ENCODE assay signal across 8 cellular contexts in genomic region chr19:18300930-18301717, GRCh38. TPM values are rescaled to one million over a fixed set of nuclear protein-coding genes. Genes with fewer than 3 reads are reported as not detected.
DNase-seq lines count a peak whose midpoint lies in the region; ATAC-seq and TF ChIP-seq lines count a peak whose summit lies in the region.

No MANE protein-coding gene starts in this region.

- H3K4me3 ChIP-seq in PC-9 = no peak overlapping the region

- no peak overlapping the region for H2BK12ac ChIP-seq in H9 (ENCODE audit: insufficient read length, low read depth, low read length)

- H3K4me1 ChIP-seq in PC-9 (replicated peaks; ENCODE audit: insufficient read depth) (peaks cover 56% of the 10 kb centered on the region), H9 (ENCODE audit: insufficient read depth, low read length) (peaks cover 5% of the 10 kb centered on the region; the same call in 1 of the 2 replicates)

- peaks cover 3% of the 10 kb centered on the region for H3K23me2 ChIP-seq in H9 (ENCODE audit: insufficient read length, low read depth, low read length, poor library complexity, severe bottlenecking)

- H3K79me1 ChIP-seq in H9 (ENCODE audit: insufficient read depth, low read depth, low read length, poor library complexity, severe bottlenecking) = no peaks in the 10 kb centered on the region

- BruUV-seq in PC-9 (replicated peaks; lab: Mats Ljungman, UMichigan) = no TSS peak

- H4K8ac ChIP-seq in H9 (replicated peaks; ENCODE audit: insufficient read length, low read depth, low read length) = no peak overlapping the region

- no peak overlapping the region for H3K18ac ChIP-seq in H9 (ENCODE audit: insufficient read length, low read depth, low read length)

- intact Hi-C loops in PC-9 (cut with micrococcal nuclease; ENCODE audit: unreplicated experiment) = no loop called here

- no peak overlapping the region for H4K5ac ChIP-seq in H9 (ENCODE audit: insufficient read length, low read depth, low read length)

- H3K27me3 ChIP-seq in PC-9 (ENCODE audit: insufficient read depth, low read depth) (no peaks in the 10 kb centered on the region), H9 (ENCODE audit: insufficient read depth, low read length) (no peaks in the 10 kb centered on the region)

- no peak overlapping the region for H3K4ac ChIP-seq in H9 (ENCODE audit: low read depth, low read length)

- no peak overlapping the region for H2BK20ac ChIP-seq in H9 (ENCODE audit: low read depth, low read length, poor library complexity, severe bottlenecking)

- H3K9me3 ChIP-seq in PC-9 (ENCODE audit: insufficient read depth, low read depth) (no peaks in the 10 kb centered on the region), H9 (ENCODE audit: control insufficient read depth, low read depth, low read length) (no peaks in the 10 kb centered on the region)

- H2AFZ ChIP-seq in PC-9 (no peak overlapping the region), H9 (ENCODE audit: low read length) (no peak overlapping the region)

- no peaks in the 10 kb centered on the region for H3K9me2 ChIP-seq in PC-9 (ENCODE audit: insufficient read depth)

- TF ChIP-seq CTCF in PC-9 (conservative IDR thresholded peaks at IDR 0.05) (no peak), H9 (conservative IDR thresholded peaks at IDR 0.05) (no peak)

- peaks cover 27% of the 10 kb centered on the region for H3K36me3 Mint-ChIP-seq in effector memory CD8-positive, alpha-beta T cell (ENCODE audit: insufficient read depth)
- H3K36me3 Mint-ChIP-seq in H9 (ENCODE audit: insufficient read depth in 1 of 3, low read depth in 3 of 3) = peaks cover 0 to 3% (median 0%) of the 10 kb centered on the region in 3 experiments; a peak in 2 of 7 replicates

- POLR2A ChIA-PET in PC-9 (lab: Charles Lee; ENCODE audit: unreplicated experiment) = interaction anchor here (0.6 to 1.3 kb wide), 4 partner anchors 8 to 21 kb away, joined by 3 to 9 read pairs (median 6); partner anchors contain the start of gene JUND

- H3K56ac ChIP-seq in H9 (ENCODE audit: insufficient read length, low read depth, low read length) = no peak overlapping the region

- no peaks in the 10 kb centered on the region; the same call in 1 of the 2 replicates for H3K79me2 ChIP-seq in PC-9 (ENCODE audit: low read depth)
- no peaks in the 10 kb centered on the region for H3K79me2 ChIP-seq in H9 (ENCODE audit: insufficient read depth, low read length)

- no peak overlapping the region for H3K9ac ChIP-seq in H9 (ENCODE audit: extremely low read depth, insufficient read length, low read length)

- H3K36me3 ChIP-seq in PC-9 (ENCODE audit: low read depth) = no peaks in the 10 kb centered on the region

- no peak overlapping the region for H2BK5ac ChIP-seq in H9 (ENCODE audit: insufficient read length, low read length)

- H3K4me2 ChIP-seq in PC-9 (peak overlapping the region; percentile 36), H9 (ENCODE audit: insufficient read depth, insufficient read length, low read length) (no peak overlapping the region)

- no peaks in the 10 kb centered on the region for H3K27me3 Mint-ChIP-seq in effector memory CD8-positive, alpha-beta T cell
- H3K27me3 Mint-ChIP-seq in H9 (ENCODE audit: low read depth) = no peaks in the 10 kb centered on the region; the same call in 1 of the 2 replicates

- H2BK120ac ChIP-seq in H9 (ENCODE audit: low read depth, low read length, poor library complexity, severe bottlenecking) = no peak overlapping the region

- H2AK5ac ChIP-seq in H9 (ENCODE audit: insufficient read length, low read length) = no peak overlapping the region

- H4K20me1 ChIP-seq in PC-9 (ENCODE audit: insufficient read depth) (no peaks in the 10 kb centered on the region), H9 (ENCODE audit: control insufficient read depth, insufficient read depth, insufficient read length) (no peaks in the 10 kb centered on the region)

- no peak overlapping the region for H3K23ac ChIP-seq in H9 (ENCODE audit: insufficient read length, low read depth, low read length)

- peaks cover 58% of the 10 kb centered on the region for H3F3A ChIP-seq in PC-9 (ENCODE audit: insufficient read depth, low read depth)

- H2BK15ac ChIP-seq in H9 (ENCODE audit: low read depth, low read length) = no peak overlapping the region

- H3K27ac ChIP-seq in PC-9 (peak overlapping the region; percentile 78), H9 (ENCODE audit: insufficient read length, low read depth, low read length) (no peak overlapping the region)

- DNase-seq in AG08396 (ENCODE audit: low spot score) = peak; percentile 86
- peak; percentile 87 to 92 for DNase-seq in PC-9
- DNase-seq in effector memory CD8-positive, alpha-beta T cell = no peak
- peak; percentile 98 for DNase-seq in myocyte (ENCODE audit: low read depth)
- DNase-seq in H9 = no peak
- DNase-seq in cerebellar cortex (ENCODE audit: low spot score) = no peak
- no peak for DNase-seq in activated CD4-positive, alpha-beta T cell treated with anti-CD3 and anti-CD28 coated beads for 4 hours

- no peak overlapping the region for H3K14ac ChIP-seq in H9 (ENCODE audit: insufficient read depth, low read length)

- no peaks in the 10 kb centered on the region for H3K9me3 Mint-ChIP-seq in effector memory CD8-positive, alpha-beta T cell
- H3K9me3 Mint-ChIP-seq in H9 = no peaks in the 10 kb centered on the region; a peak in 1 of 5 replicates

- no peak overlapping the region for H3T11ph ChIP-seq in H9 (ENCODE audit: low read length)

- no peak for ATAC-seq in effector memory CD8-positive, alpha-beta T cell (replicated peaks)
- no peak for ATAC-seq in GM19397 (IDR thresholded peaks at IDR 0.05; ENCODE audit: unreplicated experiment)

- peaks cover 24 to 26% of the 10 kb centered on the region in 2 donors for H3K4me1 Mint-ChIP-seq in effector memory CD8-positive, alpha-beta T cell (ENCODE audit: low read depth in 2 of 2)
- H3K4me1 Mint-ChIP-seq in H9 = peaks cover 25 to 33% of the 10 kb centered on the region in 2 experiments

- no peak overlapping the region for H3K4me3 Mint-ChIP-seq in effector memory CD8-positive, alpha-beta T cell
- no peak overlapping the region for H3K4me3 Mint-ChIP-seq in H9

- no peak overlapping the region for H4K91ac ChIP-seq in H9 (ENCODE audit: insufficient read length, low read depth, low read length)

- WGBS in H9 (ENCODE audit: extremely low coverage, insufficient read length, low lambda C conversion rate) = no CpG with 5 or more reads among the region's 18 CpGs

- peak overlapping the region; percentile 79 to 81 for H3K27ac Mint-ChIP-seq in effector memory CD8-positive, alpha-beta T cell
- H3K27ac Mint-ChIP-seq in H9 = peak overlapping the region in 1 of 3 experiments; percentile 61; a peak in 1 of 7 replicates

- CTCF ChIA-PET in PC-9 (lab: Charles Lee) = interaction anchor here (0.6 to 1.1 kb wide), 3 partner anchors 22 to 118 kb away, joined by 3 to 6 read pairs (median 3); partner anchors contain the start of gene SSBP4

RNA-seq across cellular contexts. Expression of gene JUND, which starts 19.7 kb away (rescaled TPM):
- total RNA-seq in PC-9 (2021) (115 and 150 TPM in 2 replicates), myocyte (244 and 299 TPM in 2 replicates), H9 (2021) (103 and 109 TPM in 2 replicates)
- polyA plus RNA-seq in myocyte (2012) = 75.8 TPM

RNA-seq across cellular contexts. Expression of gene LSM4, which starts 21.8 kb away (rescaled TPM):
- total RNA-seq in PC-9 (2021) (291 and 323 TPM in 2 replicates), myocyte (290 and 353 TPM in 2 replicates), H9 (2021) (342 and 344 TPM in 2 replicates)
- polyA plus RNA-seq in myocyte (2012) = 213 TPM

RNA-seq across cellular contexts. Expression of gene IQCN, which starts 26.9 kb away (rescaled TPM):
- 5.6 and 7.3 TPM in 2 replicates for total RNA-seq in PC-9 (2021)
- total RNA-seq in myocyte = 1.1 and 1.2 TPM in 2 replicates
- 0.69 TPM for polyA plus RNA-seq in myocyte (2012)
- total RNA-seq in H9 (2021) = 0.39 and 0.48 TPM in 2 replicates

RNA-seq across cellular contexts. Expression of gene PGPEP1, which starts 39.3 kb away (rescaled TPM):
- 42.0 and 53.6 TPM in 2 replicates for total RNA-seq in PC-9 (2021)
- total RNA-seq in myocyte = 32.1 and 47.9 TPM in 2 replicates
- polyA plus RNA-seq in myocyte (2012) = 30.6 TPM
- total RNA-seq in H9 (2021) = 61.4 and 64.8 TPM in 2 replicates

Comparison
In these comparisons a context has a peak if more than half of its experiments do, and no peak if none do; other contexts are left out.
1. DNase-seq: peak in AG08396 (single experiment), PC-9 (2 of 2) and myocyte (single experiment); none in effector memory CD8-positive, alpha-beta T cell (0 of 3), H9 (single experiment), cerebellar cortex (single experiment) and activated CD4-positive, alpha-beta T cell treated with anti-CD3 and anti-CD28 coated beads for 4 hours (0 of 2).